ENCODE assay signal across 17 cellular contexts in the genomic region with DNA sequence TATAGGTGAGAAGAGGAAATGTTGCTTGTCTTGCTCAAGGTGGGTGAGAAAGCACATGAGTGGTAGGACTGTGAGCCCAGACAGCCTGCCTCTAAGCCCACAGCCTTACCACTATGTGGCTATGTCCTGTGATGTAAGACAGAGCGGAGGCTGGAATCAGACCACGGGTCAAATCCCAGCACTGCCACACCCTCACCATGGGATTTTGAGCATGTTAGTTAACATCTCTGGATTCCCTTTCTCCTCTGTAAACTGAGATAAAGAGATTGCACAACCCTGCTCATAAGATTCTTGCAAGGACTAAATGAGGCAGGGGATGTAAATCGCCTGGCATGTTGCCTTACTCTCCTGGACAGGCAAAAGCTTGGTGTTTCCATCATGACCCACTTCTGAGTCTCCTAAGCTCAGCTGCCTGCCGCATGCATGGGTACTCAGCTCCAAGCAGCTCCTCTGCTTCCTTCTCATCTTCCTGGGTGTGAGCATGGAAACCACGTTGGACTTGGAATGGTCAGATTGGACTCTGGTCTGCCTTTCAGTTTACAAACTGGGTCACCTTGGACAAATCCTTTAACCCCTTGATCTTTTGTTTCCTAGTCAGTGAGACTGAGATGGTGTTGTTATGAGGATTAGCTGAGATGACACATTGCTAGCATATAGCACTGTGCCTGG. TPM values are rescaled to one million over a fixed set of nuclear protein-coding genes. Genes with fewer than 3 reads are reported as not detected.
DNase-seq lines count a peak whose midpoint lies in the region; ATAC-seq and TF ChIP-seq lines count a peak whose summit lies in the region.
"Had no signal": no experiment of that assay in that cellular context is flagged by ENCODE, and none has a peak within 500 bp of the region (broad histone marks: within the 10 kb centered on the region; RNA-seq: fewer than 3 reads in every experiment).

No MANE protein-coding gene starts in this region.

- peak; percentile 39 for DNase-seq in NCI-H82 (lab: John Stamatoyannopoulos, UW)
- no peak for DNase-seq in NCI-H82 treated with DMSO at 0.1 percent for 48 hours (lab: John Stamatoyannopoulos, UW; ENCODE audit: unreplicated experiment)
- DNase-seq in fibroblast of the conjunctiva (ENCODE audit: low read depth): peak; percentile 20
- no peak for DNase-seq in omental fat pad (ENCODE audit: low spot score)
- peak in 1 of 2 donors; percentile 59 for DNase-seq in aorta
- no peak for DNase-seq in activated CD4-positive, alpha-beta T cell treated with anti-CD3 and anti-CD28 coated beads, Interleukin-2, amount 50 U/mL, for 4 hours
- DNase-seq in effector CD8-positive, alpha-beta T cell (lab: John Stamatoyannopoulos, UW): no peak
- DNase-seq: colonic mucosa; kidney glomerular epithelial cell; NCI-H2029; SIG-M5; stimulated activated CD4-positive, alpha-beta T cell treated with anti-CD3 and anti-CD28 coated beads, Interleukin-4, amount 100 ng/mL, for 1 hour; T-helper 2 cell had no signal

- TF ChIP-seq CTCF in omental fat pad (IDR thresholded peaks at IDR 0.05): no peak

- peak; percentile 61 for ATAC-seq in omental fat pad (ENCODE audit: low FRiP score)
- peak; percentile 89 for ATAC-seq in aorta (ENCODE audit: low FRiP score)
- ATAC-seq in HG02870 (IDR thresholded peaks at IDR 0.05; ENCODE audit: unreplicated experiment): no peak

- H3K27me3 ChIP-seq in aorta (ENCODE audit: control insufficient read depth in 1 of 2, insufficient read depth in 2 of 2, low read length in 1 of 2): no peaks in the 10 kb centered on the region
- H3K27me3 ChIP-seq: colonic mucosa, neutrophil had no signal

- WGBS in aorta, 2 donors: 89% methylated on average over 5 of the region's 5 CpGs

- H3K36me3 ChIP-seq in aorta (ENCODE audit: control insufficient read depth in 1 of 2, insufficient read depth in 2 of 2, low read length in 1 of 2): no peaks in the 10 kb centered on the region
- H3K36me3 ChIP-seq: colonic mucosa, neutrophil had no signal

- no peaks in the 10 kb centered on the region for H3K4me1 ChIP-seq in aorta (ENCODE audit: control insufficient read depth in 1 of 2, insufficient read depth in 2 of 2, low read length in 2 of 2)
- H3K4me1 ChIP-seq: colonic mucosa had no signal

- H3K4me3 ChIP-seq in aorta (ENCODE audit: low read length in 2 of 2): no peak overlapping the region
- H3K4me3 ChIP-seq: colonic mucosa had no signal

- intact Hi-C loops in aorta (cut with DNase I): no loop called here

- H3K27ac ChIP-seq in aorta (ENCODE audit: low read depth in 1 of 2, low read length in 2 of 2): no peak overlapping the region
- H3K27ac ChIP-seq: 22Rv1, C4-2B, colonic mucosa, neutrophil had no signal

- H3K9me3 ChIP-seq in aorta (ENCODE audit: control insufficient read depth, low read length): no peaks in the 10 kb centered on the region
- H3K9me3 ChIP-seq: colonic mucosa, neutrophil had no signal

RNA-seq across cellular contexts. Expression of gene MTURN, which starts 41.3 kb away (rescaled TPM):
- total RNA-seq in omental fat pad (100 to 1,000 TPM in 3 of 4 donors, 10 to 100 TPM in 1; 94.7 to 179 (median 122) TPM), aorta (10 to 100 TPM; 43.4 to 72.5 TPM)
- 100 to 1,000 TPM in 1 of 2 donors, 10 to 100 TPM in 1; 44.5 to 110 TPM for polyA plus RNA-seq in aorta

Comparison
In these comparisons a context has a peak if more than half of its experiments do, and no peak if none do; other contexts are left out.
1. DNase-seq: peak in NCI-H82 (single experiment) and fibroblast of the conjunctiva (single experiment); none in NCI-H82 treated with DMSO at 0.1 percent for 48 hours (single experiment), omental fat pad (single experiment), activated CD4-positive, alpha-beta T cell treated with anti-CD3 and anti-CD28 coated beads, Interleukin-2, amount 50 U/mL, for 4 hours (0 of 2) and effector CD8-positive, alpha-beta T cell (single experiment).